Comparison of ENCODE assay signal across 9 cellular contexts in the genomic region with DNA sequence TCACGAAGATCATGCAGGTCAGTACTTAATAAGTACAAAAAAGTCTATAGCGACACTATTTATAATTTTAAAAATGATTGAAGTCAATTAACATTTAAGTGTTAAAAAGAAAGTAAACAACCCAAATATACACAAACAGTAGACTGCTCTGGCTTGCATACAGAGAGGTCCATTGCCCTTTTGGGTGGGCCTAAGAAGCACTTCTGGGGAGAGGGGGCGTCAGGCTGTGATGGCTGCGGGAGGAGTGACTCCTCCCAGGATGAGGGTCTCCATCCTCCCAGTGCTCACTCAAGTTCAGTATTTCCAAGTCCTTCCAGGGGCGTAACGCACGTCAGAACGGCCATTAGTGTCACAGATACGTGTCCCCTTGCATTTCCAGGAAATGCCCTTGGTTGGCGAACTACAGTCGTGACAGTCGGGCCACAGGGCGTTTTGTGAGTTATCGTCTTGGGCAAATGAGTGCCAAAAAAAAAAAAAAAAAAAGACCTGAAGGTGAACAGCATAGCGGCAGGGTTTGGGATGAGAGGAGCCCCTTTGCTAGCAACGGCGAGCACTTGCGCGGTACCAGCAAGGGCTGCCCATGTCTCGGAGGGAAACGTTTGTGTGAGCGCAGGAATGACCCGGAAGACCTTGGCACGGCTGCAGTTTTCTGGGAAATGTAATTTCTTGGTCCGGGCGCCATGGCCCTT. TPM values are rescaled to one million over a fixed set of nuclear protein-coding genes. Genes with fewer than 3 reads are reported as not detected.
DNase-seq lines count a peak whose midpoint lies in the region; ATAC-seq and TF ChIP-seq lines count a peak whose summit lies in the region.
"Had no signal": no experiment of that assay in that cellular context is flagged by ENCODE, and none has a peak within 500 bp of the region (broad histone marks: within the 10 kb centered on the region; RNA-seq: fewer than 3 reads in every experiment).

A gene with protein sequence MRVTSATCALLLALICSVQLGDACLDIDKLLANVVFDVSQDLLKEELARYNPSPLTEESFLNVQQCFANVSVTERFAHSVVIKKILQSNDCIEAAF (minus strand): TSS at position 463 of the 689 bp plus-strand sequence. CDS start 82,596 bp downstream, outside the sequence.

- TF ChIP-seq RAD21 in SK-N-SH (IDR thresholded peaks at IDR 0.05; ENCODE audit: low read length), result no peak

- H3K9me3 ChIP-seq in SK-N-SH, result no peaks in the 10 kb centered on the region
- H3K9me3 ChIP-seq in mammary epithelial cell (replicated peaks; ENCODE audit: insufficient read depth, low read length), result peaks cover 4% of the 10 kb centered on the region

- H2AFZ ChIP-seq in SK-N-SH (ENCODE audit: low read depth), result peak within 1 kb of the TSS; percentile 91
- peak within 1 kb of the TSS; percentile 99 for H2AFZ ChIP-seq in mammary epithelial cell (ENCODE audit: low read depth, low read length)

- H4K20me1 ChIP-seq in SK-N-SH (ENCODE audit: insufficient read depth) (no peaks in the 10 kb centered on the region), mammary epithelial cell (ENCODE audit: insufficient read depth, low read length) (no peaks in the 10 kb centered on the region)

- peak within 1 kb of the TSS; percentile 75 to 79 for H3K4me3 ChIP-seq in SK-N-SH (ENCODE audit: low read depth in 2 of 2, low read length in 1 of 2)
- H3K4me3 ChIP-seq in mammary epithelial cell (replicated peaks in 1 of 3; ENCODE audit: insufficient read depth in 1 of 3, low read depth in 2 of 3, low read length in 3 of 3), result peak within 1 kb of the TSS; percentile 71 to 95 (median 86)

- H3K9ac ChIP-seq in SK-N-SH, result peak within 1 kb of the TSS; percentile 85
- H3K9ac ChIP-seq in mammary epithelial cell (ENCODE audit: insufficient read depth, low read length), result peak within 1 kb of the TSS; percentile 74

- TSS peak; percentile 45 for BruUV-seq in mammary epithelial cell (replicated peaks; lab: Mats Ljungman, UMichigan)

- ATAC-seq in HG02623 (IDR thresholded peaks at IDR 0.05; ENCODE audit: unreplicated experiment), result peak; percentile 56

- H3K79me2 ChIP-seq in SK-N-SH (ENCODE audit: insufficient read depth) (peaks cover 6% of the 10 kb centered on the region; the same call in 1 of the 2 replicates), mammary epithelial cell (ENCODE audit: insufficient read depth, low read length) (peaks cover 17% of the 10 kb centered on the region)

- no peak for TF ChIP-seq CTCF in SK-N-SH (IDR thresholded peaks at IDR 0.05)
- TF ChIP-seq CTCF in mammary epithelial cell (conservative IDR thresholded peaks at IDR 0.05 in 1 of 2, IDR thresholded peaks at IDR 0.05 in 1 of 2; ENCODE audit: extremely low read depth in 1 of 2, insufficient read depth in 1 of 2, low read depth in 1 of 2, low read length in 2 of 2), result no peak

- DNase-seq in activated CD4-positive, alpha-beta T cell treated with anti-CD3 and anti-CD28 coated beads for 48 hours, result peak; percentile 82
- DNase-seq in activated CD4-positive, alpha-beta T cell treated with anti-CD3 and anti-CD28 coated beads, Interleukin-2, amount 50 U/mL, for 48 hours, result no peak
- DNase-seq in NCI-H1092 (lab: John Stamatoyannopoulos, UW) (peak; percentile 67), SK-N-SH (peak; percentile 82), mammary epithelial cell (no peak), islet precursor cell (peak; percentile 58)
- peak in 2 of 3 donors; percentile 57 to 64 for DNase-seq in stimulated activated CD4-positive, alpha-beta T cell treated with anti-CD3 and anti-CD28 coated beads, TNF-alpha, amount 100 ng/mL, for 48 hours (ENCODE audit: low read depth in 3 of 3)

- intact Hi-C loops in mammary epithelial cell (cut with micrococcal nuclease), result loop anchor here (1.0 kb wide), 1 partner anchor 56 kb away; no protein-coding TSS in a partner anchor

- H3F3A ChIP-seq in SK-N-SH (replicated peaks; ENCODE audit: insufficient read depth), result no peaks in the 10 kb centered on the region

- in situ Hi-C loops in mammary epithelial cell (cut with MboI; ENCODE audit: low sequenced_read_pairs in 2 of 2), result no loop called here

- H3K9me2 ChIP-seq in SK-N-SH, result no peaks in the 10 kb centered on the region

- POLR2A ChIA-PET in SK-N-SH (lab: Yijun Ruan, JAX), result interaction anchor here (1.3 to 2.9 kb wide), 7 partner anchors 10 to 287 kb away, joined by 3 to 22 read pairs (median 6); a partner anchor contains a TSS

- CTCF ChIA-PET in SK-N-SH (lab: Yijun Ruan, JAX), result interaction anchor here (1.2 to 1.8 kb wide), 5 partner anchors 14 to 296 kb away, joined by 3 to 5 read pairs (median 5); no protein-coding TSS in a partner anchor
- CTCF ChIA-PET in mammary epithelial cell (lab: Charles Lee; ENCODE audit: low non-redundant PET), result no interaction called here

- H3K27ac ChIP-seq in SK-N-SH (ENCODE audit: low read depth in 2 of 2, low read length in 1 of 2) (peak within 1 kb of the TSS; percentile 80 to 99), mammary epithelial cell (ENCODE audit: insufficient read depth, low read depth, low read length) (peak within 1 kb of the TSS; percentile 84)

- dilution Hi-C loops in mammary epithelial cell (cut with HindIII; ENCODE audit: low sequenced_read_pairs), result no loop called here

- 10% methylated on average over 23 of the region's 26 CpGs for WGBS in SK-N-SH (ENCODE audit: low lambda C conversion rate)
- WGBS in mammary epithelial cell (ENCODE audit: low coverage, missing lambda C conversion rate), result 7% methylated on average over 21 of the region's 26 CpGs

- H3K4me1 ChIP-seq in SK-N-SH (ENCODE audit: control insufficient read depth in 1 of 2, insufficient read depth in 2 of 2, low read depth in 1 of 2, low read length in 1 of 2) (peaks cover 0 to 7% of the 10 kb centered on the region in 2 experiments; a peak in 2 of 4 replicates), mammary epithelial cell (ENCODE audit: insufficient read depth, low read length) (peaks cover 5% of the 10 kb centered on the region)

- H3K36me3 ChIP-seq in SK-N-SH (replicated peaks in 1 of 2; ENCODE audit: control insufficient read depth in 1 of 2, insufficient read depth in 2 of 2, low read length in 1 of 2) (peaks cover 31 to 34% of the 10 kb centered on the region in 2 experiments), mammary epithelial cell (ENCODE audit: insufficient read depth, low read length) (peaks cover 4% of the 10 kb centered on the region)

- H3K27me3 ChIP-seq in SK-N-SH (ENCODE audit: insufficient read depth) (no peaks in the 10 kb centered on the region), mammary epithelial cell (ENCODE audit: insufficient read depth, low read length) (no peaks in the 10 kb centered on the region)

- peak in 1 of 2 experiments; percentile 37; a peak in 1 of 4 replicates for TF ChIP-seq EP300 in SK-N-SH (IDR thresholded peaks at IDR 0.05; ENCODE audit: borderline replicate concordance in 1 of 2, low read depth in 1 of 2, low read length in 1 of 2)

- H3K4me2 ChIP-seq in SK-N-SH (peak within 1 kb of the TSS; percentile 87), mammary epithelial cell (ENCODE audit: insufficient read depth, low read depth, low read length) (peak within 1 kb of the TSS; percentile 80)

TF ChIP-seq in SK-N-SH, 30 proteins besides CTCF, POLR2A, EP300 and RAD21 (continues in another document):
- TF ChIP-seq MXI1 (IDR thresholded peaks at IDR 0.05; ENCODE audit: low read depth, low read length) (peak; percentile 66; the same call in 1 of the 2 replicates), TAF1 (IDR thresholded peaks at IDR 0.05; ENCODE audit: borderline replicate concordance, low read depth, low read length) (no peak; the same call in 1 of the 2 replicates), TCF12 (IDR thresholded peaks at IDR 0.05) (0 out of 2 replicates have a peak, but pooled peaks have one; percentile 13), ELF1 (IDR thresholded peaks at IDR 0.05) (peak; percentile 71), NRF1 (IDR thresholded peaks at IDR 0.05; ENCODE audit: low read depth, low read length) (no peak), GATA2 (CRISPR knock-in tag; IDR thresholded peaks at IDR 0.05) (no peak), GABPA (IDR thresholded peaks at IDR 0.05; ENCODE audit: low read depth) (peak; percentile 93), JUND (IDR thresholded peaks at IDR 0.05) (no peak), POLR2AphosphoS5 (IDR thresholded peaks at IDR 0.05; ENCODE audit: low read depth, low read length) (no peak)
- TF ChIP-seq, protein P1, sequence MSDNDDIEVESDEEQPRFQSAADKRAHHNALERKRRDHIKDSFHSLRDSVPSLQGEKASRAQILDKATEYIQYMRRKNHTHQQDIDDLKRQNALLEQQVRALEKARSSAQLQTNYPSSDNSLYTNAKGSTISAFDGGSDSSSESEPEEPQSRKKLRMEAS (IDR thresholded peaks at IDR 0.05; ENCODE audit: low read depth), result no peak
- TF ChIP-seq, protein P2, sequence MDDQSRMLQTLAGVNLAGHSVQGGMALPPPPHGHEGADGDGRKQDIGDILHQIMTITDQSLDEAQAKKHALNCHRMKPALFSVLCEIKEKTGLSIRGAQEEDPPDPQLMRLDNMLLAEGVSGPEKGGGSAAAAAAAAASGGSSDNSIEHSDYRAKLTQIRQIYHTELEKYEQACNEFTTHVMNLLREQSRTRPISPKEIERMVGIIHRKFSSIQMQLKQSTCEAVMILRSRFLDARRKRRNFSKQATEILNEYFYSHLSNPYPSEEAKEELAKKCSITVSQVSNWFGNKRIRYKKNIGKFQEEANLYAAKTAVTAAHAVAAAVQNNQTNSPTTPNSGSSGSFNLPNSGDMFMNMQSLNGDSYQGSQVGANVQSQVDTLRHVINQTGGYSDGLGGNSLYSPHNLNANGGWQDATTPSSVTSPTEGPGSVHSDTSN (IDR thresholded peaks at IDR 0.05), result no peak

RNA-seq across cellular contexts. Expression of the gene that starts here (rescaled TPM):
- polyA plus RNA-seq in SK-N-SH (2012; rRNA removed) (0.03 TPM in 2 replicates), mammary epithelial cell (0.03 TPM)
- 0.01 TPM in 2 replicates for polyA plus RNA-seq in SK-N-SH (2012; cell fraction: cytosol; rRNA removed)
- polyA plus RNA-seq in SK-N-SH (2012; cell fraction: nucleus; rRNA removed), result 0.25 and 0.32 TPM in 2 replicates
- 1 to 10 TPM in 1 of 2 donors, under 1 TPM in 1; 0.17 to 1.2 TPM for total RNA-seq in mammary epithelial cell
- not detected for polyA minus RNA-seq in mammary epithelial cell
- total RNA-seq: Daoy had no signal

Comparison
In these comparisons a context has a peak if more than half of its experiments do, and no peak if none do; other contexts are left out.
1. DNase-seq: peak in activated CD4-positive, alpha-beta T cell treated with anti-CD3 and anti-CD28 coated beads for 48 hours (single experiment), NCI-H1092 (single experiment), islet precursor cell (single experiment) and stimulated activated CD4-positive, alpha-beta T cell treated with anti-CD3 and anti-CD28 coated beads, TNF-alpha, amount 100 ng/mL, for 48 hours (2 of 3); none in activated CD4-positive, alpha-beta T cell treated with anti-CD3 and anti-CD28 coated beads, Interleukin-2, amount 50 U/mL, for 48 hours (0 of 2) and mammary epithelial cell (single experiment).
2. Peak in DNase-seq, H3K4me3 ChIP-seq, H3K27ac ChIP-seq, H3K9ac ChIP-seq and H3K4me2 ChIP-seq in SK-N-SH; RNA of the gene not detected or under 1 TPM.